In the genomic region with DNA sequence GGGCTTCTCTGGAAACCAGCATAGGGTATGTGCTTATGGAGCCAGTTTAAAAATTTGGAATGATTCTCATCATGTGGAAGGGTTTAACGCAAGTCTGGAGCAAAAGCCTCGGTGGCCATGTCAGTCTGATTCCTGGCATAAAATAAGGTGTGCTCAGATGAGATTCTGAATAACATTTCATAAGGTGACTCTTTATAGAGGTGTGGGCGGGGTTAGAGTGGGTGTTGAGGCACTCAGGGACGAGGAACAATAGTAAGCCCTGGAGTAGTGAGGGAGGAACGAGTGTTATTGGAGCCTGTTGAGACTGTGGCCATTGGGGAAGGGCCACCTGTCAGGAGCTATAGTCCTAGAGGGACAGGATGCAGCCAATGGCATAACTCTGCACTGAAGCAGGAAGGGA, we compare ENCODE assay signal across 4 cellular contexts. TPM values are rescaled to one million over a fixed set of nuclear protein-coding genes. Genes with fewer than 3 reads are reported as not detected.
"Had no signal": no experiment of that assay in that cellular context is flagged by ENCODE, and none has a peak within 500 bp of the region (broad histone marks: within the 10 kb centered on the region; RNA-seq: fewer than 3 reads in every experiment).

No MANE protein-coding gene starts in this region.

- H3K4me3 ChIP-seq: GM12878 had no signal

- DNase-seq: GDM1, GF-D8 had no signal

- ATAC-seq: GM12878 had no signal

RNA-seq across cellular contexts. Expression of gene KIRREL3, which starts 13.0 kb away (rescaled TPM):
- total RNA-seq: G401 had no signal
- polyA plus RNA-seq: GM12878 had no signal
